In the genomic region with DNA sequence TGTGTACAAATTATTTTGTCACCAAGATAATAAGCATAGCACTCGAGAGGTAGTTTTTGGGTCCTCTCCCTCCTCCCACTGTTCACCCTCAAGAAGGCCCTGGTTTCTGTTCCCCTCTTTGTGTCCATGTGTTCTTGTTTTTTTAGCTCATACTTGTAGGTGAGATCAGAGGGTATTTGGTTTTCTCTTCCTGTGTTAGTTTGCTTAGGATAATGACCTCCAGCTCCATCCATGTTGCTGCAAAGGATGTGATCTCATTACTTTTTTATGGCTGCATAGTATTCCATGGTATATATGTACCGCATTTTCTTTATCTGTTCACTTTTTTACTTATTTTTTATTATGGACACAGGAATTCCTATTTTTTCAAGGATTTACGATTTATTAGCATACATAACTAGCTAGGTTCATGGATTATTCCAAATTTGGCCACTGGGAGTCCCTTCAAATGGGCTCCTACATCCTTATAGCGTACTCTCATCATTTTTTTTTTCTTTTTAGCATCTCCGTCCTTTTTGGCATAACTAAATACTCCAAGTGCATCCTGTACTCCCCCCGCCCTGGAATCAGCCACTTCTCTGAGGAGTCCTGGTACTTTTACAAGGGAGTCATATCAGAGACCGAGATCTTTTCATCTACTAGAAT, we compare ENCODE assay signal across 17 cellular contexts. TPM values are rescaled to one million over a fixed set of nuclear protein-coding genes. Genes with fewer than 3 reads are reported as not detected.
DNase-seq lines count a peak whose midpoint lies in the region; ATAC-seq and TF ChIP-seq lines count a peak whose summit lies in the region.
"Had no signal": no experiment of that assay in that cellular context is flagged by ENCODE, and none has a peak within 500 bp of the region (broad histone marks: within the 10 kb centered on the region; RNA-seq: fewer than 3 reads in every experiment).

No MANE protein-coding gene starts in this region.

- CTCF ChIA-PET in PC-3 (lab: Charles Lee), result interaction anchor here (1.0 kb wide), 1 partner anchor 41 kb away, joined by 3 read pairs; no protein-coding TSS in a partner anchor

- no peak overlapping the region for H2AFZ ChIP-seq in PC-3 (ENCODE audit: low read length)

- no peaks in the 10 kb centered on the region for H3K9me2 ChIP-seq in PC-3 (replicated peaks; ENCODE audit: low read length)

- no peaks in the 10 kb centered on the region for H3K9me3 ChIP-seq in PC-3 (ENCODE audit: low read length)
- H3K9me3 ChIP-seq: esophagus muscularis mucosa had no signal

- BruUV-seq in PC-3 (replicated peaks; lab: Mats Ljungman, UMichigan), result no TSS peak

- H3K4me2 ChIP-seq in PC-3 (ENCODE audit: low read length), result no peak overlapping the region

- H3K4me3 Mint-ChIP-seq in activated CD4-positive, alpha-beta T cell treated with anti-CD3 and anti-CD28 coated beads, Interleukin-2, amount 10 ng/mL, durations not matched to agents 24 days and 14 days, result no peak overlapping the region
- no peak overlapping the region for H3K4me3 Mint-ChIP-seq in stimulated activated naive B cell treated with anti-CD40 and anti-IgM and Interleukin-4, amounts not matched to agents 10 μg/mL and 1 μg/mL and 100 μg/mL, for 72 hours
- H3K4me3 Mint-ChIP-seq: activated CD4-positive, alpha-beta T cell treated with anti-CD3 and anti-CD28 coated beads for 36 hours; central memory CD8-positive, alpha-beta T cell; natural killer cell had no signal

- no peaks in the 10 kb centered on the region for H3K36me3 ChIP-seq in PC-3 (ENCODE audit: low read depth, low read length)

- peak overlapping the region; percentile 48 for H3K27ac Mint-ChIP-seq in activated CD4-positive, alpha-beta T cell treated with anti-CD3 and anti-CD28 coated beads, Interleukin-2, amount 10 ng/mL, durations not matched to agents 24 days and 14 days
- H3K27ac Mint-ChIP-seq in stimulated activated naive B cell treated with anti-CD40 and anti-IgM and Interleukin-4, amounts not matched to agents 10 μg/mL and 1 μg/mL and 100 μg/mL, for 72 hours, result no peak overlapping the region
- H3K27ac Mint-ChIP-seq: activated CD4-positive, alpha-beta T cell treated with anti-CD3 and anti-CD28 coated beads for 36 hours; natural killer cell had no signal

- peaks cover 14% of the 10 kb centered on the region for H3K4me1 Mint-ChIP-seq in activated CD4-positive, alpha-beta T cell treated with anti-CD3 and anti-CD28 coated beads, Interleukin-2, amount 10 ng/mL, durations not matched to agents 24 days and 14 days
- H3K4me1 Mint-ChIP-seq in stimulated activated naive B cell treated with anti-CD40 and anti-IgM and Interleukin-4, amounts not matched to agents 10 μg/mL and 1 μg/mL and 100 μg/mL, for 72 hours, result peaks cover 4 to 17% of the 10 kb centered on the region in 2 donors
- H3K4me1 Mint-ChIP-seq: central memory CD8-positive, alpha-beta T cell had no signal

- H4K20me1 ChIP-seq in PC-3 (ENCODE audit: low read length), result no peaks in the 10 kb centered on the region

- intact Hi-C loops in activated CD4-positive, alpha-beta T cell treated with anti-CD3 and anti-CD28 coated beads, Interleukin-2, amount 10 ng/mL, durations not matched to agents 24 days and 14 days (cut with micrococcal nuclease), result no loop called here
- intact Hi-C loops in PC-3 (cut with micrococcal nuclease), result no loop called here

- H3K4me3 ChIP-seq in PC-3 (ENCODE audit: low read length) (no peak overlapping the region), epithelial cell of proximal tubule (ENCODE audit: low read depth, low read length) (no peak overlapping the region)
- H3K4me3 ChIP-seq: esophagus muscularis mucosa had no signal

- H3F3A ChIP-seq in PC-3 (ENCODE audit: low read length, unreplicated experiment), result no peaks in the 10 kb centered on the region

- no peaks in the 10 kb centered on the region for H3K27me3 ChIP-seq in PC-3 (ENCODE audit: low read length)
- H3K27me3 ChIP-seq: esophagus muscularis mucosa had no signal

- DNase-seq in activated CD4-positive, alpha-beta T cell treated with anti-CD3 and anti-CD28 coated beads, Interleukin-2, amount 10 ng/mL, durations not matched to agents 24 days and 14 days, result no peak
- no peak for DNase-seq in activated CD4-positive, alpha-beta T cell treated with anti-CD3 and anti-CD28 coated beads, Interleukin-2, amount 50 U/mL, for 48 hours
- DNase-seq in PC-3, result peak; percentile 25
- DNase-seq in epithelial cell of proximal tubule (ENCODE audit: low read depth), result no peak
- no peak for DNase-seq in stimulated activated naive B cell treated with anti-CD40 and anti-IgM and Interleukin-4, amounts not matched to agents 10 μg/mL and 1 μg/mL and 100 μg/mL, for 72 hours
- DNase-seq in T1000 (lab: John Stamatoyannopoulos, UW), result no peak
- DNase-seq in stimulated activated CD8-positive, alpha-beta memory T cell treated with anti-CD3 and anti-CD28 coated beads, Interleukin-4, amount 100 ng/mL, for 48 hours, result no peak
- DNase-seq in activated gamma-delta T cell (lab: John Stamatoyannopoulos, UW), result no peak
- DNase-seq: activated CD4-positive, alpha-beta T cell treated with anti-CD3 and anti-CD28 coated beads for 36 hours; activated gamma-delta T cell treated with Interleukin-2 at 50 U/mL for 16 hours; AML-193; natural killer cell; NCI-H1417; NCI-H774 had no signal

- H3K36me3 Mint-ChIP-seq in activated CD4-positive, alpha-beta T cell treated with anti-CD3 and anti-CD28 coated beads, Interleukin-2, amount 10 ng/mL, durations not matched to agents 24 days and 14 days (ENCODE audit: low read depth), result peaks cover 52% of the 10 kb centered on the region
- peaks cover 26 to 44% of the 10 kb centered on the region in 2 donors for H3K36me3 Mint-ChIP-seq in stimulated activated naive B cell treated with anti-CD40 and anti-IgM and Interleukin-4, amounts not matched to agents 10 μg/mL and 1 μg/mL and 100 μg/mL, for 72 hours

- TF ChIP-seq CTCF in PC-3 (conservative IDR thresholded peaks at IDR 0.05; ENCODE audit: low read depth, low read length), result peak; percentile 53
- TF ChIP-seq CTCF in epithelial cell of proximal tubule (conservative IDR thresholded peaks at IDR 0.05; ENCODE audit: low read depth, low read length), result peak; percentile 39

- peaks cover 3% of the 10 kb centered on the region; the same call in 1 of the 2 replicates for H3K79me2 ChIP-seq in PC-3 (ENCODE audit: low read length)

- no peak overlapping the region for H3K9ac ChIP-seq in PC-3 (ENCODE audit: low read length)

- H3K4me1 ChIP-seq in PC-3 (ENCODE audit: insufficient read depth, low read length), result no peaks in the 10 kb centered on the region; the same call in 1 of the 2 replicates
- H3K4me1 ChIP-seq: esophagus muscularis mucosa had no signal

- ATAC-seq in PC-3, result no peak; the same call in 1 of the 2 replicates
- peak; percentile 77 for ATAC-seq in stimulated activated naive B cell treated with anti-CD40 and anti-IgM and Interleukin-4, amounts not matched to agents 10 μg/mL and 1 μg/mL and 100 μg/mL, for 72 hours (replicated peaks)
- ATAC-seq: activated CD4-positive, alpha-beta T cell treated with anti-CD3 and anti-CD28 coated beads for 36 hours; natural killer cell had no signal

- POLR2A ChIA-PET in PC-3 (lab: Charles Lee; ENCODE audit: unreplicated experiment), result interaction anchor here (0.6 kb wide), 1 partner anchor 16 kb away, joined by 3 read pairs; no protein-coding TSS in a partner anchor

- H3K9me3 Mint-ChIP-seq in activated CD4-positive, alpha-beta T cell treated with anti-CD3 and anti-CD28 coated beads, Interleukin-2, amount 10 ng/mL, durations not matched to agents 24 days and 14 days, result no peaks in the 10 kb centered on the region
- no peaks in the 10 kb centered on the region for H3K9me3 Mint-ChIP-seq in stimulated activated naive B cell treated with anti-CD40 and anti-IgM and Interleukin-4, amounts not matched to agents 10 μg/mL and 1 μg/mL and 100 μg/mL, for 72 hours
- H3K9me3 Mint-ChIP-seq: central memory CD8-positive, alpha-beta T cell; natural killer cell had no signal

- no peak overlapping the region for H3K27ac ChIP-seq in PC-3 (ENCODE audit: low read length)
- H3K27ac ChIP-seq: esophagus muscularis mucosa had no signal

- H3K27me3 Mint-ChIP-seq in activated CD4-positive, alpha-beta T cell treated with anti-CD3 and anti-CD28 coated beads, Interleukin-2, amount 10 ng/mL, durations not matched to agents 24 days and 14 days, result no peaks in the 10 kb centered on the region
- H3K27me3 Mint-ChIP-seq in stimulated activated naive B cell treated with anti-CD40 and anti-IgM and Interleukin-4, amounts not matched to agents 10 μg/mL and 1 μg/mL and 100 μg/mL, for 72 hours, result no peaks in the 10 kb centered on the region
- H3K27me3 Mint-ChIP-seq: activated CD4-positive, alpha-beta T cell treated with anti-CD3 and anti-CD28 coated beads for 36 hours; central memory CD8-positive, alpha-beta T cell had no signal

RNA-seq across cellular contexts. Expression of a gene that starts 7.3 kb away (rescaled TPM):
- 43.2 and 46.7 TPM in 2 replicates for total RNA-seq in activated CD4-positive, alpha-beta T cell treated with anti-CD3 and anti-CD28 coated beads, Interleukin-2, amount 10 ng/mL, durations not matched to agents 24 days and 14 days
- 12.7 and 16.5 TPM in 2 replicates for total RNA-seq in PC-3 (2014; rRNA removed)
- total RNA-seq in epithelial cell of proximal tubule, result 10.4 and 14.0 TPM in 2 replicates

RNA-seq across cellular contexts. Expression of a gene that starts 7.4 kb away (rescaled TPM):
- 120 and 122 TPM in 2 replicates for total RNA-seq in activated CD4-positive, alpha-beta T cell treated with anti-CD3 and anti-CD28 coated beads, Interleukin-2, amount 10 ng/mL, durations not matched to agents 24 days and 14 days
- total RNA-seq in PC-3 (2014; rRNA removed), result 33.0 and 40.3 TPM in 2 replicates
- 26.4 and 45.4 TPM in 2 replicates for total RNA-seq in epithelial cell of proximal tubule

RNA-seq across cellular contexts. Expression of a gene that starts 38.2 kb away (rescaled TPM):
- total RNA-seq in activated CD4-positive, alpha-beta T cell treated with anti-CD3 and anti-CD28 coated beads, Interleukin-2, amount 10 ng/mL, durations not matched to agents 24 days and 14 days, result not detected in 2 replicates
- total RNA-seq in PC-3 (2014; rRNA removed), result not detected in 2 replicates
- total RNA-seq in epithelial cell of proximal tubule, result not detected in 2 replicates
- total RNA-seq: activated CD4-positive, alpha-beta T cell treated with anti-CD3 and anti-CD28 coated beads for 36 hours; esophagus muscularis mucosa; natural killer cell; ureter had no signal
